14 cellular contexts compared by ENCODE assay signal in the genomic region with DNA sequence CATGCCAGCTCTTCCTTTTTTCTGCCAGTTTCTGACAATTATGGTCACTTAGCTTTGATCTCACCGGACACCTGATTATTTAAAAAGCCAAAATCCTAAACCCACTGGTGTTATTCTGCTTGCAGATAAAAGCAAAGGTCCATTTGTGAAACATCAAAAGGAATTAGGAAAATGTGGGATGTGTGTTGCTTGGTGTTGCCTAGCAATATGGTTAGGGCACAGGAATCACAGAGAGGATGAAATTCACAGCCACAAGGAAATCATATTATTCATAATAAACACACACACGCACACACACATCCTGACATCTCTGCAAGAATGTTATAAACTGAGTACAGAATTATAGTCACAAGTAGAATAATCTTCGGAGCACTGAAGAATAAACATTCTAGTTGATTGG.
DNase-seq lines count a peak whose midpoint lies in the region; ATAC-seq and TF ChIP-seq lines count a peak whose summit lies in the region.
"Had no signal": no experiment of that assay in that cellular context is flagged by ENCODE, and none has a peak within 500 bp of the region (broad histone marks: within the 10 kb centered on the region; RNA-seq: fewer than 3 reads in every experiment).

No MANE protein-coding gene starts in this region.

- peaks cover 7 to 23% (median 17%) of the 10 kb centered on the region in 4 donors for H3K4me1 ChIP-seq in esophagus muscularis mucosa

- no peaks in the 10 kb centered on the region for H3K27me3 Mint-ChIP-seq in activated naive CD4-positive, alpha-beta T cell treated with anti-CD3 and anti-CD28 coated beads for 36 hours (ENCODE audit: low read depth)
- no peaks in the 10 kb centered on the region for H3K27me3 Mint-ChIP-seq in activated T-helper 1 cell treated with anti-CD3 and anti-CD28 coated beads, Interleukin-12 subunit alpha, Interleukin-12 subunit beta, Interleukin-2, Interleukin-4 antibody, amounts not matched to agents 30 ng/mL and 10 ng/mL and 1 ng/mL, durations not matched to agents 14 hours and 24 hours and 36 hours (ENCODE audit: insufficient read depth)
- no peaks in the 10 kb centered on the region for H3K27me3 Mint-ChIP-seq in stimulated activated memory B cell treated with anti-CD40 and anti-IgM and Interleukin-4, amounts not matched to agents 10 μg/mL and 1 μg/mL and 100 μg/mL, for 72 hours

- no peak overlapping the region for H3K4me3 Mint-ChIP-seq in activated naive CD4-positive, alpha-beta T cell treated with anti-CD3 and anti-CD28 coated beads for 36 hours
- peak overlapping the region; percentile 58 for H3K4me3 Mint-ChIP-seq in activated T-helper 1 cell treated with anti-CD3 and anti-CD28 coated beads, Interleukin-12 subunit alpha, Interleukin-12 subunit beta, Interleukin-2, Interleukin-4 antibody, amounts not matched to agents 30 ng/mL and 10 ng/mL and 1 ng/mL, durations not matched to agents 14 hours and 24 hours and 36 hours
- no peak overlapping the region for H3K4me3 Mint-ChIP-seq in stimulated activated memory B cell treated with anti-CD40 and anti-IgM and Interleukin-4, amounts not matched to agents 10 μg/mL and 1 μg/mL and 100 μg/mL, for 72 hours

- no peaks in the 10 kb centered on the region for H3K27me3 ChIP-seq in H7 (ENCODE audit: control insufficient read depth, insufficient read depth, low read length)
- H3K27me3 ChIP-seq in esophagus muscularis mucosa = no peaks in the 10 kb centered on the region

- intact Hi-C loops in activated naive CD4-positive, alpha-beta T cell treated with anti-CD3 and anti-CD28 coated beads for 36 hours (cut with micrococcal nuclease) = loop anchor here (1.0 to 2.0 kb wide), 13 partner anchors 8 to 179 kb away; no protein-coding TSS in a partner anchor
- intact Hi-C loops in activated T-helper 1 cell treated with anti-CD3 and anti-CD28 coated beads, Interleukin-12 subunit alpha, Interleukin-12 subunit beta, Interleukin-2, Interleukin-4 antibody, amounts not matched to agents 30 ng/mL and 10 ng/mL and 1 ng/mL, durations not matched to agents 14 hours and 24 hours and 36 hours (cut with micrococcal nuclease) = loop anchor here (1.0 to 5.0 kb wide), 13 partner anchors 18 to 179 kb away; no protein-coding TSS in a partner anchor
- intact Hi-C loops in esophagus muscularis mucosa (cut with DNase I) = no loop called here

- TF ChIP-seq POLR2A in esophagus muscularis mucosa (IDR thresholded peaks at IDR 0.05; ENCODE audit: low read depth) = no peak

- no peak for TF ChIP-seq EP300 in esophagus muscularis mucosa (IDR thresholded peaks at IDR 0.05)

- DNase-seq in activated naive CD4-positive, alpha-beta T cell treated with anti-CD3 and anti-CD28 coated beads for 36 hours = no peak
- DNase-seq in activated naive CD4-positive, alpha-beta T cell (lab: John Stamatoyannopoulos, UW) = no peak
- DNase-seq in activated T-helper 1 cell treated with anti-CD3 and anti-CD28 coated beads, Interleukin-12 subunit alpha, Interleukin-12 subunit beta, Interleukin-2, Interleukin-4 antibody, amounts not matched to agents 30 ng/mL and 10 ng/mL and 1 ng/mL, durations not matched to agents 14 hours and 24 hours and 36 hours (ENCODE audit: low spot score) = no peak
- DNase-seq in dermis blood vessel endothelial cell = peak; percentile 55
- DNase-seq in H7 = no peak
- DNase-seq in esophagus muscularis mucosa (ENCODE audit: extremely low spot score) = no peak
- DNase-seq: effector CD8-positive, alpha-beta T cell; hypothalamus; NCI-H1105; NCI-H2171 had no signal

- H3K4me3 ChIP-seq in H7 (ENCODE audit: insufficient read depth, low read depth, low read length) (no peak overlapping the region), esophagus muscularis mucosa (no peak overlapping the region)

- H3K36me3 Mint-ChIP-seq in activated naive CD4-positive, alpha-beta T cell treated with anti-CD3 and anti-CD28 coated beads for 36 hours (ENCODE audit: low read depth) = no peaks in the 10 kb centered on the region
- H3K36me3 Mint-ChIP-seq in activated T-helper 1 cell treated with anti-CD3 and anti-CD28 coated beads, Interleukin-12 subunit alpha, Interleukin-12 subunit beta, Interleukin-2, Interleukin-4 antibody, amounts not matched to agents 30 ng/mL and 10 ng/mL and 1 ng/mL, durations not matched to agents 14 hours and 24 hours and 36 hours (ENCODE audit: low read depth) = peaks cover 16% of the 10 kb centered on the region
- no peaks in the 10 kb centered on the region for H3K36me3 Mint-ChIP-seq in stimulated activated memory B cell treated with anti-CD40 and anti-IgM and Interleukin-4, amounts not matched to agents 10 μg/mL and 1 μg/mL and 100 μg/mL, for 72 hours

- H3K27ac Mint-ChIP-seq in activated naive CD4-positive, alpha-beta T cell treated with anti-CD3 and anti-CD28 coated beads for 36 hours = peak overlapping the region; percentile 85
- H3K27ac Mint-ChIP-seq in activated T-helper 1 cell treated with anti-CD3 and anti-CD28 coated beads, Interleukin-12 subunit alpha, Interleukin-12 subunit beta, Interleukin-2, Interleukin-4 antibody, amounts not matched to agents 30 ng/mL and 10 ng/mL and 1 ng/mL, durations not matched to agents 14 hours and 24 hours and 36 hours = peak overlapping the region; percentile 88
- H3K27ac Mint-ChIP-seq in stimulated activated memory B cell treated with anti-CD40 and anti-IgM and Interleukin-4, amounts not matched to agents 10 μg/mL and 1 μg/mL and 100 μg/mL, for 72 hours = peak overlapping the region; percentile 86

- no peak for ATAC-seq in stimulated activated memory B cell treated with anti-CD40 and anti-IgM and Interleukin-4, amounts not matched to agents 10 μg/mL and 1 μg/mL and 100 μg/mL, for 72 hours
- no peak for ATAC-seq in HG02970 (IDR thresholded peaks at IDR 0.05; ENCODE audit: low FRiP score, unreplicated experiment)
- ATAC-seq: HCT116 had no signal

- peaks cover 40% of the 10 kb centered on the region for H3K4me1 Mint-ChIP-seq in activated naive CD4-positive, alpha-beta T cell treated with anti-CD3 and anti-CD28 coated beads for 36 hours (ENCODE audit: low read depth)
- peaks cover 59% of the 10 kb centered on the region for H3K4me1 Mint-ChIP-seq in activated T-helper 1 cell treated with anti-CD3 and anti-CD28 coated beads, Interleukin-12 subunit alpha, Interleukin-12 subunit beta, Interleukin-2, Interleukin-4 antibody, amounts not matched to agents 30 ng/mL and 10 ng/mL and 1 ng/mL, durations not matched to agents 14 hours and 24 hours and 36 hours (ENCODE audit: low read depth)
- H3K4me1 Mint-ChIP-seq in stimulated activated memory B cell treated with anti-CD40 and anti-IgM and Interleukin-4, amounts not matched to agents 10 μg/mL and 1 μg/mL and 100 μg/mL, for 72 hours = peaks cover 23% of the 10 kb centered on the region

- peak overlapping the region in 2 of 4 donors; percentile 27 to 32 for H3K27ac ChIP-seq in esophagus muscularis mucosa (replicated peaks in 1 of 4)
- H3K27ac ChIP-seq: RWPE1 had no signal

- H3K9me3 Mint-ChIP-seq in activated naive CD4-positive, alpha-beta T cell treated with anti-CD3 and anti-CD28 coated beads for 36 hours = no peaks in the 10 kb centered on the region
- H3K9me3 Mint-ChIP-seq in activated T-helper 1 cell treated with anti-CD3 and anti-CD28 coated beads, Interleukin-12 subunit alpha, Interleukin-12 subunit beta, Interleukin-2, Interleukin-4 antibody, amounts not matched to agents 30 ng/mL and 10 ng/mL and 1 ng/mL, durations not matched to agents 14 hours and 24 hours and 36 hours = peaks cover 4% of the 10 kb centered on the region
- H3K9me3 Mint-ChIP-seq in stimulated activated memory B cell treated with anti-CD40 and anti-IgM and Interleukin-4, amounts not matched to agents 10 μg/mL and 1 μg/mL and 100 μg/mL, for 72 hours = no peaks in the 10 kb centered on the region

- H3K36me3 ChIP-seq in H7 (replicated peaks; ENCODE audit: control insufficient read depth, insufficient read depth, low read length) (no peaks in the 10 kb centered on the region), esophagus muscularis mucosa (no peaks in the 10 kb centered on the region)

- 35% methylated on average over 3 of the region's 3 CpGs for WGBS in esophagus muscularis mucosa

- no peaks in the 10 kb centered on the region for H3K9me3 ChIP-seq in esophagus muscularis mucosa

- CTCF ChIA-PET in activated naive CD4-positive, alpha-beta T cell treated with anti-CD3 and anti-CD28 coated beads for 36 hours (lab: Charles Lee) = interaction anchor here (1.2 to 1.8 kb wide), 4 partner anchors 12 to 179 kb away, joined by 3 to 6 read pairs (median 4); no protein-coding TSS in a partner anchor

- no peak for TF ChIP-seq CTCF in esophagus muscularis mucosa (IDR thresholded peaks at IDR 0.05)
